In the genomic region with DNA sequence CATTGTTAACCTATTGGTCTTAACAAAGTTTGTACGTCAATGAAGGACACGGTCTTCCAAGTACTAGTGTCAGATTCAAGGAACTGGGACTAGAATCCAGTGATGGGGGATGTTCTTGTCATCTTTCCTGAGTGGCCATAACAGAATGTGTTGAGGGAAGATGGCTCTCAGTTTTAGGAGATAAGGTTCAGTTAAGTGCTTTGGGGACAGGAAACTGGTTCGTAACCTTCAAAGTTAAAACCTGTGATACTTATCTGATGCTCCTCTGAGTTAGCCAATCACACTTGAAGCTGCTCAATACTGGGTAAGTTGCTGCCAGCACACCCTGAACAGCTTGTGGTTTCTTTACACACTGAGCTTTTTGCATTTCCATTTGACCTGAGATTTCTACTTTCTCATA, we compare ENCODE assay signal across 1 cellular context.
TF ChIP-seq lines count a peak whose summit lies in the region.

No MANE protein-coding gene starts in this region.

TF ChIP-seq in K562, 482 proteins besides CTCF, POLR2A, EP300 and RAD21 (continued from another document and continues in another):
- TF ChIP-seq, protein P1, sequence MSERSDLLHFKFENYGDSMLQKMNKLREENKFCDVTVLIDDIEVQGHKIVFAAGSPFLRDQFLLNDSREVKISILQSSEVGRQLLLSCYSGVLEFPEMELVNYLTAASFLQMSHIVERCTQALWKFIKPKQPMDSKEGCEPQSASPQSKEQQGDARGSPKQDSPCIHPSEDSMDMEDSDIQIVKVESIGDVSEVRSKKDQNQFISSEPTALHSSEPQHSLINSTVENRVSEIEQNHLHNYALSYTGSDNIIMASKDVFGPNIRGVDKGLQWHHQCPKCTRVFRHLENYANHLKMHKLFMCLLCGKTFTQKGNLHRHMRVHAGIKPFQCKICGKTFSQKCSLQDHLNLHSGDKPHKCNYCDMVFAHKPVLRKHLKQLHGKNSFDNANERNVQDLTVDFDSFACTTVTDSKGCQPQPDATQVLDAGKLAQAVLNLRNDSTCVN (CRISPR knock-in tag; IDR thresholded peaks at IDR 0.05): no peak
- TF ChIP-seq TCFL5 (CRISPR knock-in tag; conservative IDR thresholded peaks at IDR 0.05) (no peak), ILF3 (IDR thresholded peaks at IDR 0.05; ENCODE audit: borderline replicate concordance) (no peak), NFIC (IDR thresholded peaks at IDR 0.05) (no peak), GABPA (tag; conservative IDR thresholded peaks at IDR 0.05; ENCODE audit: low read depth) (no peak), TCF3 (CRISPR knock-in tag; IDR thresholded peaks at IDR 0.05) (peak; percentile 63), SUPT5H (IDR thresholded peaks at IDR 0.05) (no peak), TRIM28 (IDR thresholded peaks at IDR 0.05) (no peak), PRPF4 (IDR thresholded peaks at IDR 0.05; ENCODE audit: insufficient read depth, low read depth, low read length, poor library complexity, severe bottlenecking) (no peak), PPARD (CRISPR knock-in tag; IDR thresholded peaks at IDR 0.05) (no peak), FOXP1 (CRISPR knock-in tag; IDR thresholded peaks at IDR 0.05) (no peak), KLF16 (IDR thresholded peaks at IDR 0.05) (no peak), HOMEZ (CRISPR knock-in tag; IDR thresholded peaks at IDR 0.05) (no peak), RBM22 (IDR thresholded peaks at IDR 0.05; ENCODE audit: low read depth, low read length, poor library complexity, severe bottlenecking) (no peak), MLX (CRISPR knock-in tag; conservative IDR thresholded peaks at IDR 0.05) (no peak), TRIM24 (IDR thresholded peaks at IDR 0.05) (no peak), THRA (IDR thresholded peaks at IDR 0.05) (no peak), MCM5 (IDR thresholded peaks at IDR 0.05; ENCODE audit: low read depth) (no peak), DDX20 (tag; IDR thresholded peaks at IDR 0.05; ENCODE audit: low read depth) (no peak), ESRRA (IDR thresholded peaks at IDR 0.05; ENCODE audit: borderline replicate concordance, low read depth) (peak; percentile 41; the same call in 1 of the 2 replicates), HDGF (IDR thresholded peaks at IDR 0.05) (no peak), NR0B1 (IDR thresholded peaks at IDR 0.05; ENCODE audit: partially characterized antibody) (no peak), RREB1 (CRISPR knock-in tag; IDR thresholded peaks at IDR 0.05) (no peak), POLR2H (tag; IDR thresholded peaks at IDR 0.05; ENCODE audit: low read depth) (no peak), CC2D1A (IDR thresholded peaks at IDR 0.05) (peak; percentile 88; the same call in 1 of the 2 replicates), FOXJ2 (tag; IDR thresholded peaks at IDR 0.05) (no peak), SRSF1 (IDR thresholded peaks at IDR 0.05; ENCODE audit: low read depth, low read length) (no peak), NKRF (IDR thresholded peaks at IDR 0.05; ENCODE audit: borderline replicate concordance) (no peak), SAFB2 (IDR thresholded peaks at IDR 0.05; ENCODE audit: borderline replicate concordance, low read depth, low read length, severe bottlenecking) (no peak), TCF7 (IDR thresholded peaks at IDR 0.05; ENCODE audit: borderline replicate concordance) (no peak), BRF1 (IDR thresholded peaks at IDR 0.05; ENCODE audit: borderline replicate concordance, extremely low read depth, insufficient read length) (no peak), ZBED1 (IDR thresholded peaks at IDR 0.05) (no peak), BCL6 (CRISPR knock-in tag; IDR thresholded peaks at IDR 0.05) (no peak), EZH2 (IDR thresholded peaks at IDR 0.05; ENCODE audit: borderline replicate concordance, low read depth, low read length) (no peak), ZNF212 (CRISPR knock-in tag; IDR thresholded peaks at IDR 0.05) (no peak), GTF2E2 (tag; IDR thresholded peaks at IDR 0.05) (no peak), LARP7 (IDR thresholded peaks at IDR 0.05) (no peak), MBD2 (IDR thresholded peaks at IDR 0.05; ENCODE audit: borderline replicate concordance, low read depth) (no peak), TSHZ1 (CRISPR knock-in tag; IDR thresholded peaks at IDR 0.05) (no peak)
- TF ChIP-seq, protein P2, sequence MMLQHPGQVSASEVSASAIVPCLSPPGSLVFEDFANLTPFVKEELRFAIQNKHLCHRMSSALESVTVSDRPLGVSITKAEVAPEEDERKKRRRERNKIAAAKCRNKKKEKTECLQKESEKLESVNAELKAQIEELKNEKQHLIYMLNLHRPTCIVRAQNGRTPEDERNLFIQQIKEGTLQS (IDR thresholded peaks at IDR 0.05): no peak
- TF ChIP-seq, protein P2 (CRISPR knock-in tag; conservative IDR thresholded peaks at IDR 0.05): no peak
- TF ChIP-seq, protein P3, sequence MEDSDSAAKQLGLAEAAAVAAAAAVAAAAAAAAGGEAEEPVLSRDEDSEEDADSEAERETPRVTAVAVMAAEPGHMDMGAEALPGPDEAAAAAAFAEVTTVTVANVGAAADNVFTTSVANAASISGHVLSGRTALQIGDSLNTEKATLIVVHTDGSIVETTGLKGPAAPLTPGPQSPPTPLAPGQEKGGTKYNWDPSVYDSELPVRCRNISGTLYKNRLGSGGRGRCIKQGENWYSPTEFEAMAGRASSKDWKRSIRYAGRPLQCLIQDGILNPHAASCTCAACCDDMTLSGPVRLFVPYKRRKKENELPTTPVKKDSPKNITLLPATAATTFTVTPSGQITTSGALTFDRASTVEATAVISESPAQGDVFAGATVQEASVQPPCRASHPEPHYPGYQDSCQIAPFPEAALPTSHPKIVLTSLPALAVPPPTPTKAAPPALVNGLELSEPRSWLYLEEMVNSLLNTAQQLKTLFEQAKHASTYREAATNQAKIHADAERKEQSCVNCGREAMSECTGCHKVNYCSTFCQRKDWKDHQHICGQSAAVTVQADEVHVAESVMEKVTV (CRISPR knock-in tag; IDR thresholded peaks at IDR 0.05): no peak
